ENCODE assay signal across 10 cellular contexts in genomic region chr22:30919973-30920372, GRCh38. TPM values are rescaled to one million over a fixed set of nuclear protein-coding genes. Genes with fewer than 3 reads are reported as not detected.
DNase-seq lines count a peak whose midpoint lies in the region; ATAC-seq and TF ChIP-seq lines count a peak whose summit lies in the region.
"Had no signal": no experiment of that assay in that cellular context is flagged by ENCODE, and none has a peak within 500 bp of the region (broad histone marks: within the 10 kb centered on the region; RNA-seq: fewer than 3 reads in every experiment).

No MANE protein-coding gene starts in this region.

- no peaks in the 10 kb centered on the region for H3K27me3 Mint-ChIP-seq in CD8-positive, alpha-beta T cell (ENCODE audit: low read depth)
- no peaks in the 10 kb centered on the region for H3K27me3 Mint-ChIP-seq in activated T-helper 17 cell treated with anti-CD3 and anti-CD28 coated beads, Interleukin-2, amount 50 U/mL, for 72 hours

- H3K9ac ChIP-seq in HCT116 (ENCODE audit: low read length): no peak overlapping the region
- H3K9ac ChIP-seq: BLaER1 treated with 17β-estradiol and CSF1 and Interleukin-3, amounts not matched to agents 10 nM and 100 nM had no signal

- peak overlapping the region; percentile 1 for H3K4me3 Mint-ChIP-seq in CD8-positive, alpha-beta T cell
- H3K4me3 Mint-ChIP-seq in activated T-helper 17 cell treated with anti-CD3 and anti-CD28 coated beads, Interleukin-2, amount 50 U/mL, for 72 hours: peak overlapping the region; percentile 78

- H3K9me2 ChIP-seq in HCT116 (ENCODE audit: insufficient read depth): no peaks in the 10 kb centered on the region

- peaks cover 26% of the 10 kb centered on the region for H3K4me1 ChIP-seq in CD8-positive, alpha-beta T cell (ENCODE audit: insufficient read depth, low read length)
- H3K4me1 ChIP-seq in HCT116 (ENCODE audit: control insufficient read depth in 1 of 2, insufficient read depth in 2 of 2, low read length in 2 of 2): no peaks in the 10 kb centered on the region
- H3K4me1 ChIP-seq: BLaER1 treated with 17β-estradiol and CSF1 and Interleukin-3, amounts not matched to agents 10 nM and 100 nM had no signal

- H2AFZ ChIP-seq in HCT116 (ENCODE audit: low read depth, low read length, poor library complexity, severe bottlenecking): no peak overlapping the region

- RAD21 ChIA-PET in HCT116 (lab: Charles Lee; ENCODE audit: low non-redundant PET in 1 of 2, low total read pairs in 2 of 2, uncharacterized antibody in 2 of 2, unreplicated experiment in 2 of 2): interaction anchor here in 1 of 2 experiments (0.9 kb wide), 1 partner anchor 104 kb away, joined by 3 read pairs; no protein-coding TSS in a partner anchor

- no peak overlapping the region for H3K4me3 ChIP-seq in CD8-positive, alpha-beta T cell (ENCODE audit: low read depth, low read length)
- H3K4me3 ChIP-seq in HCT116 (replicated peaks in 1 of 2; ENCODE audit: low read depth in 1 of 2, low read length in 2 of 2): no peak overlapping the region
- H3K4me3 ChIP-seq: BLaER1 treated with 17β-estradiol and CSF1 and Interleukin-3, amounts not matched to agents 10 nM and 100 nM; HAP-1 had no signal

- CTCF ChIA-PET in CD8-positive, alpha-beta T cell (lab: Charles Lee): interaction anchor here (0.6 to 4.3 kb wide), 27 partner anchors 10 to 1345 kb away, joined by 3 to 53 read pairs (median 4); partner anchors contain the start of genes MORC2, SLC35E4 and TUG1
- CTCF ChIA-PET in HCT116 (lab: Charles Lee): interaction anchor here (0.8 to 4.1 kb wide), 12 partner anchors 9 to 318 kb away, joined by 3 to 45 read pairs (median 3); partner anchors contain the start of gene SLC35E4

- no peak for TF ChIP-seq RAD21 in HCT116 (IDR thresholded peaks at IDR 0.05; ENCODE audit: low read depth)

- ATAC-seq in CD8-positive, alpha-beta T cell: no peak
- ATAC-seq in HCT116: peak; percentile 36
- no peak for ATAC-seq in activated T-helper 17 cell treated with anti-CD3 and anti-CD28 coated beads, Interleukin-2, amount 50 U/mL, for 72 hours (replicated peaks)
- no peak for ATAC-seq in HG02763 (IDR thresholded peaks at IDR 0.05; ENCODE audit: unreplicated experiment)

- DNase-seq in CD8-positive, alpha-beta T cell: no peak
- DNase-seq in HCT116 (ENCODE audit: low read depth, low spot score) (no peak), posterior vena cava (ENCODE audit: low spot score) (peak; percentile 64), DMS153 (lab: John Stamatoyannopoulos, UW) (no peak), NCI-H774 (lab: John Stamatoyannopoulos, UW) (no peak)
- DNase-seq: NCI-H510A had no signal

- no peaks in the 10 kb centered on the region for H3K27me3 ChIP-seq in CD8-positive, alpha-beta T cell (ENCODE audit: insufficient read depth, low read length)
- no peaks in the 10 kb centered on the region for H3K27me3 ChIP-seq in HCT116 (ENCODE audit: insufficient read depth, low read length)

- peaks cover 2% of the 10 kb centered on the region for H3K9me3 Mint-ChIP-seq in CD8-positive, alpha-beta T cell
- H3K9me3 Mint-ChIP-seq in activated T-helper 17 cell treated with anti-CD3 and anti-CD28 coated beads, Interleukin-2, amount 50 U/mL, for 72 hours: no peaks in the 10 kb centered on the region

- H3K27ac Mint-ChIP-seq in CD8-positive, alpha-beta T cell: no peak overlapping the region
- no peak overlapping the region for H3K27ac Mint-ChIP-seq in activated T-helper 17 cell treated with anti-CD3 and anti-CD28 coated beads, Interleukin-2, amount 50 U/mL, for 72 hours

- H3K4me2 ChIP-seq in HCT116 (ENCODE audit: low read length): no peak overlapping the region
- H3K4me2 ChIP-seq: BLaER1 treated with 17β-estradiol and CSF1 and Interleukin-3, amounts not matched to agents 10 nM and 100 nM had no signal

- peaks cover 4% of the 10 kb centered on the region for H3K36me3 ChIP-seq in CD8-positive, alpha-beta T cell (ENCODE audit: insufficient read depth, low read length)
- H3K36me3 ChIP-seq in HCT116 (ENCODE audit: control insufficient read depth in 1 of 2, insufficient read depth in 2 of 2, low read length in 2 of 2): no peaks in the 10 kb centered on the region
- H3K36me3 ChIP-seq: HAP-1 had no signal

- H4K20me1 ChIP-seq in HCT116 (ENCODE audit: insufficient read depth): no peaks in the 10 kb centered on the region

- no peak for TF ChIP-seq POLR2A in HCT116 (IDR thresholded peaks at IDR 0.05; ENCODE audit: borderline replicate concordance, extremely low read depth, insufficient read depth, insufficient read length)

- H3K27ac ChIP-seq in CD8-positive, alpha-beta T cell (ENCODE audit: low read depth, low read length): no peak overlapping the region
- H3K27ac ChIP-seq in HCT116 (ENCODE audit: low read depth, low read length): no peak overlapping the region
- H3K27ac ChIP-seq: BLaER1 treated with 17β-estradiol and CSF1 and Interleukin-3, amounts not matched to agents 10 nM and 100 nM had no signal

- no TSS peak for BruUV-seq in HCT116 (replicated peaks; lab: Mats Ljungman, UMichigan)

- no peaks in the 10 kb centered on the region for H3K9me3 ChIP-seq in CD8-positive, alpha-beta T cell (ENCODE audit: low read length)
- H3K9me3 ChIP-seq in HCT116 (ENCODE audit: control insufficient read depth in 1 of 2, insufficient read depth in 1 of 2, low read depth in 1 of 2, low read length in 2 of 2): no peaks in the 10 kb centered on the region
- H3K9me3 ChIP-seq: HAP-1 had no signal

- H3K79me2 ChIP-seq in HCT116 (ENCODE audit: insufficient read depth, low read length): no peaks in the 10 kb centered on the region

- H3K36me3 Mint-ChIP-seq in CD8-positive, alpha-beta T cell: peaks cover 20% of the 10 kb centered on the region
- peaks cover 4% of the 10 kb centered on the region for H3K36me3 Mint-ChIP-seq in activated T-helper 17 cell treated with anti-CD3 and anti-CD28 coated beads, Interleukin-2, amount 50 U/mL, for 72 hours (ENCODE audit: low read depth)

- intact Hi-C loops in CD8-positive, alpha-beta T cell (cut with DNase I, micrococcal nuclease): loop anchor here (1.0 to 2.0 kb wide), 7 partner anchors 23 to 286 kb away; partner anchors contain the start of genes RNF185 (in 1 of the 2) and TUG1 (in 1 of the 2)
- intact Hi-C loops in HCT116 (cut with micrococcal nuclease) (loop anchor here (1.0 to 10.0 kb wide), 2 partner anchors 157 to 285 kb away; partner anchors contain the start of gene SLC35E4), posterior vena cava (cut with DNase I) (loop anchor here in 1 of 2 donors (10.0 kb wide), 3 partner anchors 155 to 1845 kb away; no protein-coding TSS in a partner anchor)

- H3K4me1 Mint-ChIP-seq in CD8-positive, alpha-beta T cell (ENCODE audit: low read depth): peaks cover 31% of the 10 kb centered on the region
- peaks cover 5% of the 10 kb centered on the region for H3K4me1 Mint-ChIP-seq in activated T-helper 17 cell treated with anti-CD3 and anti-CD28 coated beads, Interleukin-2, amount 50 U/mL, for 72 hours

- no peak for TF ChIP-seq CTCF in CD8-positive, alpha-beta T cell (IDR thresholded peaks at IDR 0.05)
- TF ChIP-seq CTCF in HCT116 (IDR thresholded peaks at IDR 0.05 in 2 of 3, conservative IDR thresholded peaks at IDR 0.05 in 1 of 3; ENCODE audit: borderline replicate concordance in 1 of 3, insufficient read depth in 1 of 3, low read depth in 2 of 3, low read length in 2 of 3): no peak

- POLR2A ChIA-PET in CD8-positive, alpha-beta T cell (lab: Charles Lee): interaction anchor here (0.6 to 4.4 kb wide), 2 partner anchors 13 to 49 kb away, joined by 3 to 31 read pairs; partner anchors contain the start of genes MORC2 and TUG1
- POLR2A ChIA-PET in HCT116 (lab: Charles Lee): interaction anchor here (1.6 kb wide), 1 partner anchor 156 kb away, joined by 5 read pairs; no protein-coding TSS in a partner anchor

TF ChIP-seq in HCT116, 20 proteins besides CTCF, POLR2A, EP300 and RAD21 (continues in another document):
- TF ChIP-seq POLR2AphosphoS5 (IDR thresholded peaks at IDR 0.05; ENCODE audit: low read depth, low read length): no peak
- TF ChIP-seq, protein P1, sequence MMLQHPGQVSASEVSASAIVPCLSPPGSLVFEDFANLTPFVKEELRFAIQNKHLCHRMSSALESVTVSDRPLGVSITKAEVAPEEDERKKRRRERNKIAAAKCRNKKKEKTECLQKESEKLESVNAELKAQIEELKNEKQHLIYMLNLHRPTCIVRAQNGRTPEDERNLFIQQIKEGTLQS (IDR thresholded peaks at IDR 0.05): no peak
- TF ChIP-seq YY1 (IDR thresholded peaks at IDR 0.05; ENCODE audit: extremely low read depth, insufficient replicate concordance, low read depth, low read length): no peak
- TF ChIP-seq SRF (IDR thresholded peaks at IDR 0.05; ENCODE audit: low read depth): no peak
- no peak for TF ChIP-seq FOSL1 (IDR thresholded peaks at IDR 0.05; ENCODE audit: low read depth)
- no peak for TF ChIP-seq EZH2 (IDR thresholded peaks at IDR 0.05)
- no peak for TF ChIP-seq ZNF274 (IDR thresholded peaks at IDR 0.05; ENCODE audit: low read depth, low read length)
- TF ChIP-seq JUND (IDR thresholded peaks at IDR 0.05): no peak
- TF ChIP-seq ELF1 (IDR thresholded peaks at IDR 0.05; ENCODE audit: borderline replicate concordance, low read depth): no peak
- TF ChIP-seq MAX (IDR thresholded peaks at IDR 0.05): no peak
- TF ChIP-seq CEBPB (IDR thresholded peaks at IDR 0.05; ENCODE audit: low read depth): no peak
- no peak for TF ChIP-seq EGR1 (IDR thresholded peaks at IDR 0.05; ENCODE audit: low read depth)
- no peak for TF ChIP-seq EZH2phosphoT487 (IDR thresholded peaks at IDR 0.05; ENCODE audit: borderline replicate concordance)
- TF ChIP-seq SP1 (IDR thresholded peaks at IDR 0.05; ENCODE audit: low read depth): no peak

RNA-seq across cellular contexts. Expression of gene MORC2, which starts 48.6 kb away (rescaled TPM):
- 10 to 100 TPM; 20.1 TPM for total RNA-seq in CD8-positive, alpha-beta T cell
- total RNA-seq in HCT116 (2021; ENCODE audit: unreplicated experiment) (25.4 TPM), posterior vena cava (10 to 100 TPM; 23.8 to 27.5 TPM)
- 27.3 and 28.5 TPM in 2 replicates for polyA plus RNA-seq in HCT116 (2012)
- total RNA-seq in activated T-helper 17 cell treated with anti-CD3 and anti-CD28 coated beads, Interleukin-2, amount 50 U/mL, for 72 hours: 10 to 100 TPM; 19.2 to 24.9 TPM

RNA-seq across cellular contexts. Expression of gene TUG1, which starts 49.1 kb away (rescaled TPM):
- total RNA-seq in CD8-positive, alpha-beta T cell: 10 to 100 TPM; 74.9 to 79.0 TPM
- 45.0 TPM for total RNA-seq in HCT116 (2021; ENCODE audit: unreplicated experiment)
- 17.5 and 25.3 TPM in 2 replicates for polyA plus RNA-seq in HCT116 (2012)
- 10 to 100 TPM; 45.1 to 49.0 TPM for total RNA-seq in activated T-helper 17 cell treated with anti-CD3 and anti-CD28 coated beads, Interleukin-2, amount 50 U/mL, for 72 hours
- total RNA-seq in posterior vena cava: 10 to 100 TPM; 61.7 to 65.8 TPM
